In the genomic region with DNA sequence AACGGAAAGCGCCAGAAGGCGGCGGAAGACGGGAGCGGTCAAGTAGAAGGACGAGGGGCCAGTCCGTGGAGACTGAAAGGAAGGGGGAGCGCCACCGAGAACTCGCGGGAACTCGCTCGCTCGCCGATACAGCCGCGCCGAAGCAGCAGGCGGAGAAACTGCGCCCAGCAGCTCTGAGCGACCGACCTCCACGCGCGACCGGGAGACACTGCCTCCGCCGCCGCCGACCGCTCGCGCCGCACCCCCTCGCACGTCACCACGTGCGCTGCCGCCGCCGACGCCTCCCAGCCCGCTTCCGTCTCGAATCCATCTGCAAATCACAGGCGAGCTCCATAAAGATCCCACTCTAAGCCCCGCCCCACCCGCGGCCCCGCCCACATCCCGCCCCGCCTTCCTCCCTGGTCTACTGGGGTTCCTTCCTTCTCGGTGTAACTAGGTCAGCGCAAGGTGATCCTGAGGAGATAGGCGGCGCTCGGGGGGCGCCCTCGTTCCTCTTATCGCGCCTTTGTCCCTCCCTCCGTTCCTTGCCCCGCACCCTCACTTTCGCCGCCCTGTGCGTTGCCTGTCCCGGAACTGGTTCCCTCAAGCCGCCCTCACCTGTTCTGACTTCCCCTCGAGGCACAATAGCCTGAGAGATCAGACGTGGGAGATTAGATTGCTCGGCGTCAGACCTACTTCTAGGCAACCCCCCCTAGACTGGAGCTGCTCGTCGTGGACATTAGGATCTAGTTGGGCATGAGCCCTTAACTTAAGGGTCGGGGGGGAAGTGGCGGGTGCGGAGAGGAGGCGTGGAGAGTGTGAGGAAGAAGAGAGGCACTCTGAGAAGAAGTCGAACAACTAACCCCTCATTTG, we compare ENCODE assay signal across 1 cellular context.
TF ChIP-seq lines count a peak whose summit lies in the region.

A gene (minus strand): TSS at position 210 of the 852 bp plus-strand sequence. CDS start 7,750 bp downstream, outside the sequence.

TF ChIP-seq in HepG2, 621 proteins besides CTCF, POLR2A, EP300 and RAD21 (continued from another document and continues in another):
- TF ChIP-seq, protein P1, sequence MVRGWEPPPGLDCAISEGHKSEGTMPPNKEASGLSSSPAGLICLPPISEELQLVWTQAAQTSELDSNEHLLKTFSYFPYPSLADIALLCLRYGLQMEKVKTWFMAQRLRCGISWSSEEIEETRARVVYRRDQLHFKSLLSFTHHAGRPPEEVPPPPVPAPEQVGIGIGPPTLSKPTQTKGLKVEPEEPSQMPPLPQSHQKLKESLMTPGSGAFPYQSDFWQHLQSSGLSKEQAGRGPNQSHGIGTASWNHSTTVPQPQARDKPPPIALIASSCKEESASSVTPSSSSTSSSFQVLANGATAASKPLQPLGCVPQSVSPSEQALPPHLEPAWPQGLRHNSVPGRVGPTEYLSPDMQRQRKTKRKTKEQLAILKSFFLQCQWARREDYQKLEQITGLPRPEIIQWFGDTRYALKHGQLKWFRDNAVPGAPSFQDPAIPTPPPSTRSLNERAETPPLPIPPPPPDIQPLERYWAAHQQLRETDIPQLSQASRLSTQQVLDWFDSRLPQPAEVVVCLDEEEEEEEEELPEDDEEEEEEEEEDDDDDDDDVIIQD (CRISPR knock-in tag; IDR thresholded peaks at IDR 0.05; ENCODE audit: low read depth), result peak; percentile 47; the same call in 1 of the 2 replicates
- TF ChIP-seq NFKBIZ (CRISPR knock-in tag; IDR thresholded peaks at IDR 0.05), result no peak
- TF ChIP-seq ZNF552 (CRISPR knock-in tag; IDR thresholded peaks at IDR 0.05; ENCODE audit: borderline replicate concordance), result 0 out of 2 replicates have a peak, but pooled peaks have one; percentile 77
- TF ChIP-seq, protein P2, sequence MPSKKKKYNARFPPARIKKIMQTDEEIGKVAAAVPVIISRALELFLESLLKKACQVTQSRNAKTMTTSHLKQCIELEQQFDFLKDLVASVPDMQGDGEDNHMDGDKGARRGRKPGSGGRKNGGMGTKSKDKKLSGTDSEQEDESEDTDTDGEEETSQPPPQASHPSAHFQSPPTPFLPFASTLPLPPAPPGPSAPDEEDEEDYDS (CRISPR knock-in tag; IDR thresholded peaks at IDR 0.05), result peak; percentile 51; the same call in 1 of the 2 replicates
- TF ChIP-seq MAFF (IDR thresholded peaks at IDR 0.05; ENCODE audit: low read depth, low read length), result no peak
- no peak for TF ChIP-seq ZNF460 (CRISPR knock-in tag; IDR thresholded peaks at IDR 0.05; ENCODE audit: borderline replicate concordance)
- no peak for TF ChIP-seq RFX3 (CRISPR knock-in tag; IDR thresholded peaks at IDR 0.05)
- peak; percentile 86 for TF ChIP-seq SALL1 (CRISPR knock-in tag; IDR thresholded peaks at IDR 0.05)
- TF ChIP-seq, protein P3, sequence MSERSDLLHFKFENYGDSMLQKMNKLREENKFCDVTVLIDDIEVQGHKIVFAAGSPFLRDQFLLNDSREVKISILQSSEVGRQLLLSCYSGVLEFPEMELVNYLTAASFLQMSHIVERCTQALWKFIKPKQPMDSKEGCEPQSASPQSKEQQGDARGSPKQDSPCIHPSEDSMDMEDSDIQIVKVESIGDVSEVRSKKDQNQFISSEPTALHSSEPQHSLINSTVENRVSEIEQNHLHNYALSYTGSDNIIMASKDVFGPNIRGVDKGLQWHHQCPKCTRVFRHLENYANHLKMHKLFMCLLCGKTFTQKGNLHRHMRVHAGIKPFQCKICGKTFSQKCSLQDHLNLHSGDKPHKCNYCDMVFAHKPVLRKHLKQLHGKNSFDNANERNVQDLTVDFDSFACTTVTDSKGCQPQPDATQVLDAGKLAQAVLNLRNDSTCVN (CRISPR knock-in tag; IDR thresholded peaks at IDR 0.05; ENCODE audit: borderline replicate concordance), result 0 out of 2 replicates have a peak, but pooled peaks have one; percentile 29
- peak; percentile 59 for TF ChIP-seq ZSCAN21 (CRISPR knock-in tag; IDR thresholded peaks at IDR 0.05; ENCODE audit: borderline replicate concordance)
- peak; percentile 52; the same call in 1 of the 2 replicates for TF ChIP-seq BORCS8-MEF2B (CRISPR knock-in tag; IDR thresholded peaks at IDR 0.05)
- TF ChIP-seq ZFP62 (CRISPR knock-in tag; IDR thresholded peaks at IDR 0.05), result no peak
- TF ChIP-seq, protein P4, sequence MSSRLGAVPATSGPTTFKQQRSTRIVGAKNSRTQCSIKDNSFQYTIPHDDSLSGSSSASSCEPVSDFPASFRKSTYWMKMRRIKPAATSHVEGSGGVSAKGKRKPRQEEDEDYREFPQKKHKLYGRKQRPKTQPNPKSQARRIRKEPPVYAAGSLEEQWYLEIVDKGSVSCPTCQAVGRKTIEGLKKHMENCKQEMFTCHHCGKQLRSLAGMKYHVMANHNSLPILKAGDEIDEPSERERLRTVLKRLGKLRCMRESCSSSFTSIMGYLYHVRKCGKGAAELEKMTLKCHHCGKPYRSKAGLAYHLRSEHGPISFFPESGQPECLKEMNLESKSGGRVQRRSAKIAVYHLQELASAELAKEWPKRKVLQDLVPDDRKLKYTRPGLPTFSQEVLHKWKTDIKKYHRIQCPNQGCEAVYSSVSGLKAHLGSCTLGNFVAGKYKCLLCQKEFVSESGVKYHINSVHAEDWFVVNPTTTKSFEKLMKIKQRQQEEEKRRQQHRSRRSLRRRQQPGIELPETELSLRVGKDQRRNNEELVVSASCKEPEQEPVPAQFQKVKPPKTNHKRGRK (CRISPR knock-in tag; IDR thresholded peaks at IDR 0.05), result 0 out of 2 replicates have a peak, but pooled peaks have one; percentile 49
- TF ChIP-seq ZNF780A (CRISPR knock-in tag; IDR thresholded peaks at IDR 0.05), result peak; percentile 79; the same call in 1 of the 2 replicates
- TF ChIP-seq ISL2 (CRISPR knock-in tag; IDR thresholded peaks at IDR 0.05), result 0 out of 2 replicates have a peak, but pooled peaks have one; percentile 32
- peak; percentile 13; the same call in 1 of the 2 replicates for TF ChIP-seq ZNF557 (CRISPR knock-in tag; IDR thresholded peaks at IDR 0.05)
- peak; percentile 49; the same call in 1 of the 2 replicates for TF ChIP-seq SP5 (CRISPR knock-in tag; IDR thresholded peaks at IDR 0.05; ENCODE audit: borderline replicate concordance, low read depth)
- 0 out of 2 replicates have a peak, but pooled peaks have one; percentile 77 for TF ChIP-seq ZNF776 (CRISPR knock-in tag; IDR thresholded peaks at IDR 0.05)
- TF ChIP-seq, protein P5, sequence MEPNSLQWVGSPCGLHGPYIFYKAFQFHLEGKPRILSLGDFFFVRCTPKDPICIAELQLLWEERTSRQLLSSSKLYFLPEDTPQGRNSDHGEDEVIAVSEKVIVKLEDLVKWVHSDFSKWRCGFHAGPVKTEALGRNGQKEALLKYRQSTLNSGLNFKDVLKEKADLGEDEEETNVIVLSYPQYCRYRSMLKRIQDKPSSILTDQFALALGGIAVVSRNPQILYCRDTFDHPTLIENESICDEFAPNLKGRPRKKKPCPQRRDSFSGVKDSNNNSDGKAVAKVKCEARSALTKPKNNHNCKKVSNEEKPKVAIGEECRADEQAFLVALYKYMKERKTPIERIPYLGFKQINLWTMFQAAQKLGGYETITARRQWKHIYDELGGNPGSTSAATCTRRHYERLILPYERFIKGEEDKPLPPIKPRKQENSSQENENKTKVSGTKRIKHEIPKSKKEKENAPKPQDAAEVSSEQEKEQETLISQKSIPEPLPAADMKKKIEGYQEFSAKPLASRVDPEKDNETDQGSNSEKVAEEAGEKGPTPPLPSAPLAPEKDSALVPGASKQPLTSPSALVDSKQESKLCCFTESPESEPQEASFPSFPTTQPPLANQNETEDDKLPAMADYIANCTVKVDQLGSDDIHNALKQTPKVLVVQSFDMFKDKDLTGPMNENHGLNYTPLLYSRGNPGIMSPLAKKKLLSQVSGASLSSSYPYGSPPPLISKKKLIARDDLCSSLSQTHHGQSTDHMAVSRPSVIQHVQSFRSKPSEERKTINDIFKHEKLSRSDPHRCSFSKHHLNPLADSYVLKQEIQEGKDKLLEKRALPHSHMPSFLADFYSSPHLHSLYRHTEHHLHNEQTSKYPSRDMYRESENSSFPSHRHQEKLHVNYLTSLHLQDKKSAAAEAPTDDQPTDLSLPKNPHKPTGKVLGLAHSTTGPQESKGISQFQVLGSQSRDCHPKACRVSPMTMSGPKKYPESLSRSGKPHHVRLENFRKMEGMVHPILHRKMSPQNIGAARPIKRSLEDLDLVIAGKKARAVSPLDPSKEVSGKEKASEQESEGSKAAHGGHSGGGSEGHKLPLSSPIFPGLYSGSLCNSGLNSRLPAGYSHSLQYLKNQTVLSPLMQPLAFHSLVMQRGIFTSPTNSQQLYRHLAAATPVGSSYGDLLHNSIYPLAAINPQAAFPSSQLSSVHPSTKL (CRISPR knock-in tag; IDR thresholded peaks at IDR 0.05), result peak; percentile 59
- peak; percentile 75; the same call in 1 of the 2 replicates for TF ChIP-seq NKX3-1 (CRISPR knock-in tag; IDR thresholded peaks at IDR 0.05)
- TF ChIP-seq KLF15 (CRISPR knock-in tag; IDR thresholded peaks at IDR 0.05; ENCODE audit: borderline replicate concordance), result 0 out of 2 replicates have a peak, but pooled peaks have one; percentile 43
- TF ChIP-seq ZMYM2 (CRISPR knock-in tag; IDR thresholded peaks at IDR 0.05), result no peak
- TF ChIP-seq FIP1L1 (IDR thresholded peaks at IDR 0.05; ENCODE audit: borderline replicate concordance, insufficient read depth, low read depth, low read length), result no peak
- no peak for TF ChIP-seq KDM5A (IDR thresholded peaks at IDR 0.05; ENCODE audit: borderline replicate concordance, low read length)
- TF ChIP-seq CENPT (CRISPR knock-in tag; IDR thresholded peaks at IDR 0.05; ENCODE audit: low read depth), result peak; percentile 85; the same call in 1 of the 2 replicates
- peak; percentile 51; the same call in 1 of the 2 replicates for TF ChIP-seq ZNF451 (CRISPR knock-in tag; IDR thresholded peaks at IDR 0.05)
- TF ChIP-seq ZBTB20 (CRISPR knock-in tag; IDR thresholded peaks at IDR 0.05; ENCODE audit: borderline replicate concordance, low read depth), result no peak
- TF ChIP-seq LCORL (IDR thresholded peaks at IDR 0.05), result no peak
- peak; percentile 46; the same call in 1 of the 2 replicates for TF ChIP-seq LCORL (CRISPR knock-in tag; IDR thresholded peaks at IDR 0.05)
- TF ChIP-seq, protein P6, sequence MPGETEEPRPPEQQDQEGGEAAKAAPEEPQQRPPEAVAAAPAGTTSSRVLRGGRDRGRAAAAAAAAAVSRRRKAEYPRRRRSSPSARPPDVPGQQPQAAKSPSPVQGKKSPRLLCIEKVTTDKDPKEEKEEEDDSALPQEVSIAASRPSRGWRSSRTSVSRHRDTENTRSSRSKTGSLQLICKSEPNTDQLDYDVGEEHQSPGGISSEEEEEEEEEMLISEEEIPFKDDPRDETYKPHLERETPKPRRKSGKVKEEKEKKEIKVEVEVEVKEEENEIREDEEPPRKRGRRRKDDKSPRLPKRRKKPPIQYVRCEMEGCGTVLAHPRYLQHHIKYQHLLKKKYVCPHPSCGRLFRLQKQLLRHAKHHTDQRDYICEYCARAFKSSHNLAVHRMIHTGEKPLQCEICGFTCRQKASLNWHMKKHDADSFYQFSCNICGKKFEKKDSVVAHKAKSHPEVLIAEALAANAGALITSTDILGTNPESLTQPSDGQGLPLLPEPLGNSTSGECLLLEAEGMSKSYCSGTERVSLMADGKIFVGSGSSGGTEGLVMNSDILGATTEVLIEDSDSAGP (CRISPR knock-in tag; IDR thresholded peaks at IDR 0.05; ENCODE audit: borderline replicate concordance), result peak; percentile 88
- no peak for TF ChIP-seq ZNF781 (CRISPR knock-in tag; IDR thresholded peaks at IDR 0.05; ENCODE audit: borderline replicate concordance, not compliant biosample characterization)
- peak; percentile 83; the same call in 1 of the 2 replicates for TF ChIP-seq TSC22D2 (CRISPR knock-in tag; IDR thresholded peaks at IDR 0.05; ENCODE audit: borderline replicate concordance)
- no peak for TF ChIP-seq MAZ (IDR thresholded peaks at IDR 0.05; ENCODE audit: borderline replicate concordance, low read depth, low read length)
- peak; percentile 91 for TF ChIP-seq MAZ (CRISPR knock-in tag; IDR thresholded peaks at IDR 0.05; ENCODE audit: low read depth)
- peak; percentile 33; the same call in 1 of the 2 replicates for TF ChIP-seq REPIN1 (CRISPR knock-in tag; IDR thresholded peaks at IDR 0.05; ENCODE audit: borderline replicate concordance, low read depth)
- no peak for TF ChIP-seq HMG20A (CRISPR knock-in tag; IDR thresholded peaks at IDR 0.05; ENCODE audit: borderline replicate concordance)
- 0 out of 2 replicates have a peak, but pooled peaks have one; percentile 1 for TF ChIP-seq ZNF546 (CRISPR knock-in tag; conservative IDR thresholded peaks at IDR 0.05)
- TF ChIP-seq ZNF329 (CRISPR knock-in tag; IDR thresholded peaks at IDR 0.05; ENCODE audit: low read depth), result peak; percentile 55; the same call in 1 of the 2 replicates
- TF ChIP-seq SALL2 (CRISPR knock-in tag; IDR thresholded peaks at IDR 0.05), result peak; percentile 81
- 0 out of 2 replicates have a peak, but pooled peaks have one; percentile 50 for TF ChIP-seq POGZ (CRISPR knock-in tag; IDR thresholded peaks at IDR 0.05)
- TF ChIP-seq ATAD3A (CRISPR knock-in tag; IDR thresholded peaks at IDR 0.05), result no peak
- TF ChIP-seq KLF16 (CRISPR knock-in tag; IDR thresholded peaks at IDR 0.05), result 0 out of 4 replicates have a peak, but pooled peaks of 1 of the 2 experiments have one; percentile 31
- TF ChIP-seq TEAD3 (CRISPR knock-in tag; optimal IDR thresholded peaks at IDR 0.05; ENCODE audit: borderline replicate concordance), result peak; percentile 48
- TF ChIP-seq ZNF761 (CRISPR knock-in tag; conservative IDR thresholded peaks at IDR 0.05), result no peak
- TF ChIP-seq, protein P7, sequence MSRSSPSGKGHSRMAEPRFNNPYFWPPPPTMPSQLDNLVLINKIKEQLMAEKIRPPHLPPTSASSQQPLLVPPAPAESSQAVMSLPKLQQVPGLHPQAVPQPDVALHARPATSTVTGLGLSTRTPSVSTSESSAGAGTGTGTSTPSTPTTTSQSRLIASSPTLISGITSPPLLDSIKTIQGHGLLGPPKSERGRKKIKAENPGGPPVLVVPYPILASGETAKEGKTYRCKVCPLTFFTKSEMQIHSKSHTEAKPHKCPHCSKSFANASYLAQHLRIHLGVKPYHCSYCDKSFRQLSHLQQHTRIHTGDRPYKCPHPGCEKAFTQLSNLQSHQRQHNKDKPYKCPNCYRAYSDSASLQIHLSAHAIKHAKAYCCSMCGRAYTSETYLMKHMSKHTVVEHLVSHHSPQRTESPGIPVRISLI (CRISPR knock-in tag; IDR thresholded peaks at IDR 0.05; ENCODE audit: borderline replicate concordance), result no peak
- 0 out of 2 replicates have a peak, but pooled peaks have one; percentile 32 for TF ChIP-seq ZNF572 (CRISPR knock-in tag; IDR thresholded peaks at IDR 0.05)
- peak; percentile 64 for TF ChIP-seq NFYC (CRISPR knock-in tag; IDR thresholded peaks at IDR 0.05)
- TF ChIP-seq ATF7-NPFF (CRISPR knock-in tag; IDR thresholded peaks at IDR 0.05; ENCODE audit: low read depth), result peak; percentile 88; the same call in 1 of the 2 replicates
- no peak for TF ChIP-seq TCF7 (IDR thresholded peaks at IDR 0.05; ENCODE audit: low read depth)
- TF ChIP-seq SKI (IDR thresholded peaks at IDR 0.05; ENCODE audit: partially characterized antibody), result peak; percentile 46
